15 cellular contexts compared by ENCODE assay signal in the genomic region with DNA sequence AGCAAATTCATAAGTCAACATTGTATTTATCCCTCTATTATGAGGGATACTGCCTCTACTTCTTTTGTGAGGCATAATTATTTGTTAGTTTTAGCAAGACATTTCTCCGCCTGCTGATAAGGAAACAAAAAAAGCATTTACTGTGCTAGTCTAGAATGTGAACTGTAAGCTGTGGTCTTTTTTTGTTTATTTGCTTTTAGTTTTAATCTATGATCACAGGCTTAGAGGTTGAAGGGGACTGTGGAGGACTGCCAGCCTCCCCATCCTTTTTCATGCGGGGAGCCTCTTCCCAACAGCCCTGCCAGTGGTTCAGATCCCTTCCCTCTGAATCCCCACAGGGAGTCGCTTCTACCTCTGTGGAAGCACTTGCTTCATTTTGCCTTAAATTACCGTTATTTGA.
"Had no signal": no experiment of that assay in that cellular context is flagged by ENCODE, and none has a peak within 500 bp of the region (broad histone marks: within the 10 kb centered on the region; RNA-seq: fewer than 3 reads in every experiment).

No MANE protein-coding gene starts in this region.

- H3K4me1 Mint-ChIP-seq: immature natural killer cell; naive thymus-derived CD4-positive, alpha-beta T cell had no signal

- DNase-seq: activated CD4-positive, alpha-beta memory T cell treated with anti-CD3 and anti-CD28 coated beads for 36 hours; activated CD4-positive, CD25-positive, alpha-beta regulatory T cell treated with anti-CD3 and anti-CD28 coated beads, Interleukin-2, amount 50 U/mL, for 72 hours; activated effector memory CD4-positive, alpha-beta T cell treated with anti-CD3 and anti-CD28 coated beads, Interleukin-2, amount 50 U/mL, for 16 hours; activated T-cell treated with anti-CD3 and anti-CD28 coated beads, Interleukin-2, amount 50 U/mL, for 4 hours; amygdala; immature natural killer cell; left cardiac atrium; naive thymus-derived CD4-positive, alpha-beta T cell; posterior cingulate gyrus; tibial artery had no signal

- ATAC-seq: activated T-cell treated with anti-CD3 and anti-CD28 coated beads, Interleukin-2, amount 50 U/mL, for 4 hours; esophagus mucosa; left cardiac atrium; naive thymus-derived CD4-positive, alpha-beta T cell had no signal

- H3K4me3 Mint-ChIP-seq: activated CD4-positive, alpha-beta memory T cell treated with anti-CD3 and anti-CD28 coated beads for 36 hours; activated naive CD8-positive, alpha-beta T cell; activated T-cell treated with anti-CD3 and anti-CD28 coated beads, Interleukin-2, amount 50 U/mL, for 4 hours; immature natural killer cell; naive thymus-derived CD4-positive, alpha-beta T cell had no signal

- H3K9me3 Mint-ChIP-seq: activated CD4-positive, alpha-beta memory T cell treated with anti-CD3 and anti-CD28 coated beads for 36 hours; activated T-cell treated with anti-CD3 and anti-CD28 coated beads, Interleukin-2, amount 50 U/mL, for 4 hours; immature natural killer cell had no signal

- H3K36me3 Mint-ChIP-seq: activated CD4-positive, alpha-beta memory T cell treated with anti-CD3 and anti-CD28 coated beads for 36 hours; activated naive CD8-positive, alpha-beta T cell; immature natural killer cell; naive thymus-derived CD4-positive, alpha-beta T cell had no signal

- H3K4me3 ChIP-seq: lung, skin epidermis, tibial artery, vagina had no signal

- H3K27ac Mint-ChIP-seq: activated CD4-positive, alpha-beta memory T cell treated with anti-CD3 and anti-CD28 coated beads for 36 hours; activated naive CD8-positive, alpha-beta T cell; immature natural killer cell had no signal
